In the genomic region with DNA sequence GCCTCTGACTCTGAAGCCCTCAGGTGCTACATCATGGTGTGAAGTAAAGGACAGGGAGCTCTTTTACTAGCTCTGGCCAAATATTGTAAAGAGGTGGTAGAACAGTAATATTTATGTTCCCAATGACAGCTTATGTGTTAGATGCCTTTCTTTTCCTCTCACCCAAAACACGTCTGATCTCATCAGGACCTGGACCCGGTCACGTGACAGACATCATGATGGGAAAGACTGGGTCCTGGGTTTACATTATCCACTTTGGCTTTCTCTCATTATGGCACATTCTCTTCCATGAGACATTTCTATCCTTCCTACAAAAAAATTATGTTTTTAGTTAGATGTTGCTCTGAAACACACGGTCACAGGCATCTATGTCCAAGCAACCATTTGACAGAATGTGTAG, we compare ENCODE assay signal across 30 cellular contexts.
"Had no signal": no experiment of that assay in that cellular context is flagged by ENCODE, and none has a peak within 500 bp of the region (broad histone marks: within the 10 kb centered on the region; RNA-seq: fewer than 3 reads in every experiment).

No MANE protein-coding gene starts in this region.

- H3K4me1 Mint-ChIP-seq: natural killer cell; nephron; neural progenitor cell; stimulated activated naive B cell treated with anti-CD40 and anti-IgM and Interleukin-4, amounts not matched to agents 10 μg/mL and 1 μg/mL and 100 μg/mL, for 72 hours had no signal

- H3K27me3 Mint-ChIP-seq: progenitor cell of endocrine pancreas; stimulated activated naive B cell treated with anti-CD40 and anti-IgM and Interleukin-4, amounts not matched to agents 10 μg/mL and 1 μg/mL and 100 μg/mL, for 72 hours; stimulated activated naive CD8-positive, alpha-beta T cell treated with anti-CD3 and anti-CD28 coated beads, Interleukin-15, Interleukin-2, amounts not matched to agents 100 ng/mL and 50 ng/mL, for 24 hours had no signal

- H3K9me3 ChIP-seq: ovary, psoas muscle, stomach, thoracic aorta, thyroid gland, tibial nerve, upper lobe of left lung, vagina had no signal

- H3K79me2 ChIP-seq: parathyroid adenoma had no signal

- H3K9me3 Mint-ChIP-seq: nephron; neural progenitor cell; stimulated activated naive B cell treated with anti-CD40 and anti-IgM and Interleukin-4, amounts not matched to agents 10 μg/mL and 1 μg/mL and 100 μg/mL, for 72 hours had no signal

- H3K27ac Mint-ChIP-seq: natural killer cell; nephron; neural progenitor cell; progenitor cell of endocrine pancreas; stimulated activated naive B cell treated with anti-CD40 and anti-IgM and Interleukin-4, amounts not matched to agents 10 μg/mL and 1 μg/mL and 100 μg/mL, for 72 hours; stimulated activated naive CD8-positive, alpha-beta T cell treated with anti-CD3 and anti-CD28 coated beads, Interleukin-15, Interleukin-2, amounts not matched to agents 100 ng/mL and 50 ng/mL, for 24 hours had no signal

- ATAC-seq: natural killer cell; psoas muscle; right cardiac atrium; sciatic nerve; stimulated activated naive B cell treated with anti-CD40 and anti-IgM and Interleukin-4, amounts not matched to agents 10 μg/mL and 1 μg/mL and 100 μg/mL, for 72 hours had no signal

- H3K27me3 ChIP-seq: neural progenitor cell, ovary, spleen, stomach, thyroid gland, tibial nerve, upper lobe of left lung, vagina had no signal

- H3K4me3 Mint-ChIP-seq: natural killer cell; nephron; neural progenitor cell; stimulated activated naive B cell treated with anti-CD40 and anti-IgM and Interleukin-4, amounts not matched to agents 10 μg/mL and 1 μg/mL and 100 μg/mL, for 72 hours; stimulated activated naive CD8-positive, alpha-beta T cell treated with anti-CD3 and anti-CD28 coated beads, Interleukin-15, Interleukin-2, amounts not matched to agents 100 ng/mL and 50 ng/mL, for 24 hours had no signal

- H3K36me3 Mint-ChIP-seq: natural killer cell; neural progenitor cell; stimulated activated naive B cell treated with anti-CD40 and anti-IgM and Interleukin-4, amounts not matched to agents 10 μg/mL and 1 μg/mL and 100 μg/mL, for 72 hours had no signal

- H3K4me2 ChIP-seq: neural progenitor cell, smooth muscle cell had no signal

- H3K4me3 ChIP-seq: neural progenitor cell, ovary, psoas muscle, skin epidermis, smooth muscle cell, spleen, stomach, thoracic aorta, thyroid gland, tibial nerve, upper lobe of left lung, vagina had no signal

- H3K4me1 ChIP-seq: neural progenitor cell, parathyroid adenoma, psoas muscle, spleen, stomach, thyroid gland, tibial nerve, upper lobe of left lung, vagina had no signal

- FAIRE-seq: urothelium cell line had no signal

- H3K9ac ChIP-seq: neural progenitor cell, parathyroid adenoma had no signal

- H3K27ac ChIP-seq: neural progenitor cell, ovary, parathyroid adenoma, psoas muscle, skin epidermis, spleen, stomach, thoracic aorta, thyroid gland, tibial nerve, upper lobe of left lung, vagina had no signal

- DNase-seq: natural killer cell; occipital lobe; ovary; posterior cingulate gyrus; psoas muscle; right cardiac atrium; spleen; stimulated activated CD4-positive, alpha-beta T cell treated with anti-CD3 and anti-CD28 coated beads, Interleukin-12 subunit alpha, Interleukin-12 subunit beta, amount 100 ng/mL, for 4 hours; stimulated activated CD4-positive, alpha-beta T cell treated with anti-CD3 and anti-CD28 coated beads, Interleukin-1b, Interleukin-23, amount 100 ng/mL, for 48 hours; stimulated activated CD4-positive, alpha-beta T cell treated with anti-CD3 and anti-CD28 coated beads, Interleukin-4, amount 100 ng/mL, for 1 hour; stimulated activated CD4-positive, alpha-beta T cell treated with anti-CD3 and anti-CD28 coated beads, Interleukin-4, amount 100 ng/mL, for 4 hours; stimulated activated CD8-positive, alpha-beta memory T cell treated with anti-CD3 and anti-CD28 coated beads, Interleukin-4, amount 100 ng/mL, for 48 hours; stimulated activated naive B cell treated with anti-CD40 and anti-IgM and Interleukin-4, amounts not matched to agents 10 μg/mL and 1 μg/mL and 100 μg/mL, for 72 hours; stimulated activated naive CD4-positive, alpha-beta T cell treated with Interleukin-2 at 50 U/mL for 16 hours; stomach; thyroid gland; trophoblast cell; upper lobe of left lung had no signal

- H2AFZ ChIP-seq: neural progenitor cell, parathyroid adenoma had no signal

- H3K36me3 ChIP-seq: neural progenitor cell, ovary, spleen, stomach, thoracic aorta, thyroid gland, tibial nerve, upper lobe of left lung, vagina had no signal
